Comparison of ENCODE assay signal across 8 cellular contexts in the genomic region with DNA sequence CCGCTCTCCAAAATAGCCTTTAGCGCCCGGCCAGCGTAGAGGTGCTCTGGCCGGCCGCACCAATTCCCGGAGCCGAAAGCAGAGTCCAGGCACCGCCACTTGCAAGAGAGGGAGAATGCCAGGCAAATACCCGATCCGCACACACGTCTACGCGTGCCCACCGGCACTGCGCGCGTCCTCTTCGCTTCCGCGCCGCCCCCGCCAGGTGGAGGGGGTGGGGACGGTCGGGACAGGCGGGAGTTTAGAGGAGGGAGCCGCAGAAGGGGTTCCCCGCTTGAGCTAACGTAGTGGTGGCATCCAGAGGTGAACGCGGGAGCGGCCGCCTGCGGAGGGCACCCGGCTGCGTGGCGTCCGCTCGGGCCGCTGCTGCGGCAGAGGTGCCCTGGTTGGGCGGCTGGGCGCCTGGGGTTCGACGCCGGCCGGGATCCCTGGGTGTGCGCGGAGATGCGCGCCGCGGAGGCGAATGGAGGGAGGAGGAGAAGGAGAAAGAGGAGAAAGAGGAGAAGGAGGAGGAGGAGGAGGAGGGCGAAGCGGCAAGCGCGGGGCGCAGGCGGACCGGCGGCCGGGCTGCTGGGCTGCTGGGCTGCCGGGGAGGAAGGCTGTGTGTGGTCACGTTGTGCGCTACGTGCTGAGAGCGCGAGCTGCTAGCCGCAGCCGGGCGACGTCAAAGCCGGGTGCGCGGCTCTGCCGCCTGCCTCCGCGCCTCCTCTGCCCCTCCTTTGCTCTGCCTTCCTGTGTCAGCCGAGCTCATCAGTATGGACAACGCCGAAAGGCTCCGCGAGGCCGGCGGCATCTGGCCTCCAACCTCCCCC. TPM values are rescaled to one million over a fixed set of nuclear protein-coding genes. Genes with fewer than 3 reads are reported as not detected.
DNase-seq lines count a peak whose midpoint lies in the region; ATAC-seq, FAIRE-seq and TF ChIP-seq lines count a peak whose summit lies in the region.

Gene MDGA2 (minus strand): TSS at position 117 of the 812 bp plus-strand sequence.

- H3K4me3 ChIP-seq in keratinocyte (ENCODE audit: control insufficient read depth in 2 of 3, extremely low read depth in 1 of 3, insufficient read depth in 2 of 3, low read depth in 1 of 3, low read length in 3 of 3) (no peak within 1 kb of the TSS), suprapubic skin (peak within 1 kb of the TSS; percentile 46)

- peak within 1 kb of the TSS; percentile 27 for H3K4me2 ChIP-seq in keratinocyte (ENCODE audit: control insufficient read depth, extremely low read depth, insufficient read depth, low read depth, low read length)

- peaks cover 44% of the 10 kb centered on the region for H3K27me3 ChIP-seq in keratinocyte (ENCODE audit: control insufficient read depth, extremely low read depth, insufficient read depth, low read length)
- H3K27me3 ChIP-seq in suprapubic skin, result peaks cover 58% of the 10 kb centered on the region

- no peaks in the 10 kb centered on the region for H4K20me1 ChIP-seq in keratinocyte (ENCODE audit: control insufficient read depth, extremely low read depth, insufficient read depth, low read length)

- peak; percentile 48 for ATAC-seq in HG02610 (IDR thresholded peaks at IDR 0.05; ENCODE audit: unreplicated experiment)
- ATAC-seq in activated CD8-positive, alpha-beta T cell treated with anti-CD3 and anti-CD28 coated beads for 36 hours, result peak; percentile 79
- ATAC-seq in GM18873 (IDR thresholded peaks at IDR 0.05; ENCODE audit: low FRiP score, unreplicated experiment), result no peak

- dilution Hi-C loops in keratinocyte (cut with MboI; ENCODE audit: extremely low pct_ligation_motif_present, low sequenced_read_pairs), result no loop called here

- FAIRE-seq in keratinocyte (lab: Jason Lieb, UNC), result no peak

- no peak for TF ChIP-seq CTCF in activated CD8-positive, alpha-beta T cell treated with anti-CD3 and anti-CD28 coated beads for 36 hours (IDR thresholded peaks at IDR 0.05)
- TF ChIP-seq CTCF in keratinocyte (optimal IDR thresholded peaks at IDR 0.05 in 1 of 3, IDR thresholded peaks at IDR 0.05 in 1 of 3, conservative IDR thresholded peaks at IDR 0.05 in 1 of 3; ENCODE audit: extremely low read depth in 1 of 3, insufficient read depth in 2 of 3, low read length in 3 of 3) (no peak), suprapubic skin (IDR thresholded peaks at IDR 0.05) (no peak)

- 2% methylated on average over 40 of the region's 86 CpGs for WGBS in suprapubic skin

- intact Hi-C loops in activated CD8-positive, alpha-beta T cell treated with anti-CD3 and anti-CD28 coated beads for 36 hours (cut with micrococcal nuclease), result no loop called here

- TF ChIP-seq EP300 in suprapubic skin (IDR thresholded peaks at IDR 0.05), result no peak

- no peaks in the 10 kb centered on the region for H3K9me1 ChIP-seq in keratinocyte (ENCODE audit: control insufficient read depth, extremely low read depth, insufficient read depth, low read length)

- peaks cover 40% of the 10 kb centered on the region for H3K27me3 Mint-ChIP-seq in activated CD8-positive, alpha-beta T cell treated with anti-CD3 and anti-CD28 coated beads for 36 hours

- no peak within 1 kb of the TSS for H3K9ac ChIP-seq in keratinocyte (ENCODE audit: control insufficient read depth, extremely low read depth, insufficient read depth, low read length)

- no peak for TF ChIP-seq POLR2A in suprapubic skin (IDR thresholded peaks at IDR 0.05)

- H3K27ac ChIP-seq in keratinocyte (ENCODE audit: control insufficient read depth, insufficient read depth, low read length) (no peak within 1 kb of the TSS), suprapubic skin (no peak within 1 kb of the TSS)

- POLR2A ChIA-PET in activated CD8-positive, alpha-beta T cell treated with anti-CD3 and anti-CD28 coated beads for 36 hours (lab: Charles Lee), result no interaction called here

- H3K9me3 ChIP-seq in keratinocyte (ENCODE audit: control insufficient read depth, low read depth, low read length) (no peaks in the 10 kb centered on the region), suprapubic skin (no peaks in the 10 kb centered on the region)

- no peaks in the 10 kb centered on the region for H3K9me3 Mint-ChIP-seq in activated CD8-positive, alpha-beta T cell treated with anti-CD3 and anti-CD28 coated beads for 36 hours

- no peak within 1 kb of the TSS for H3K27ac Mint-ChIP-seq in activated CD8-positive, alpha-beta T cell treated with anti-CD3 and anti-CD28 coated beads for 36 hours

- peak within 1 kb of the TSS; percentile 12 for H2AFZ ChIP-seq in keratinocyte (ENCODE audit: control insufficient read depth, low read length)

- in situ Hi-C loops in ACHN (cut with HindIII; ENCODE audit: low pct_ligation_motif_present, low pct_unique_long_range_greater_than_20kb, low sequenced_read_pairs), result no loop called here

- DNase-seq in ACHN (peak; percentile 76), keratinocyte (ENCODE audit: low read depth, low spot score) (no peak), suprapubic skin (ENCODE audit: low spot score in 2 of 2) (no peak), NK-92 (lab: John Stamatoyannopoulos, UW; ENCODE audit: unreplicated experiment) (no peak)
- DNase-seq in activated CD8-positive, alpha-beta T cell treated with anti-CD3 and anti-CD28 coated beads for 36 hours, result peak; percentile 34
- DNase-seq in stimulated activated CD4-positive, alpha-beta T cell treated with anti-CD3 and anti-CD28 coated beads, Interleukin-4, amount 100 ng/mL, for 1 hour, result no peak

- H3K79me2 ChIP-seq in keratinocyte (ENCODE audit: control insufficient read depth, insufficient read depth, low read length), result no peaks in the 10 kb centered on the region

- H3K4me1 ChIP-seq in keratinocyte (ENCODE audit: control insufficient read depth, extremely low read depth, insufficient read depth, low read length) (no peaks in the 10 kb centered on the region), suprapubic skin (peaks cover 26% of the 10 kb centered on the region)

- peak within 1 kb of the TSS; percentile 19 for H3K4me3 Mint-ChIP-seq in activated CD8-positive, alpha-beta T cell treated with anti-CD3 and anti-CD28 coated beads for 36 hours

- H3K36me3 ChIP-seq in keratinocyte (ENCODE audit: control insufficient read depth in 2 of 2, extremely low read depth in 1 of 2, insufficient read depth in 2 of 2, low read length in 2 of 2) (no peaks in the 10 kb centered on the region), suprapubic skin (no peaks in the 10 kb centered on the region)

- H3K4me1 Mint-ChIP-seq in activated CD8-positive, alpha-beta T cell treated with anti-CD3 and anti-CD28 coated beads for 36 hours (ENCODE audit: low read depth), result peaks cover 4% of the 10 kb centered on the region

- CTCF ChIA-PET in activated CD8-positive, alpha-beta T cell treated with anti-CD3 and anti-CD28 coated beads for 36 hours (lab: Charles Lee), result no interaction called here

- H3K36me3 Mint-ChIP-seq in activated CD8-positive, alpha-beta T cell treated with anti-CD3 and anti-CD28 coated beads for 36 hours (ENCODE audit: low read depth), result no peaks in the 10 kb centered on the region

RNA-seq across cellular contexts. Expression of gene MDGA2, which starts in this region (rescaled TPM):
- total RNA-seq in activated CD8-positive, alpha-beta T cell treated with anti-CD3 and anti-CD28 coated beads for 36 hours, result not detected
- polyA plus RNA-seq in keratinocyte, result not detected in 3 replicates
- polyA plus RNA-seq in keratinocyte (2011; ENCODE audit: low read depth), result not detected
- polyA plus RNA-seq in keratinocyte (2011; cell fraction: cytosol; rRNA removed), result not detected in 2 replicates
- not detected in 2 replicates for polyA plus RNA-seq in keratinocyte (2011; cell fraction: nucleus; rRNA removed)
- polyA plus RNA-seq in keratinocyte (2012; ENCODE audit: low replicate concordance), result not detected in 2 replicates
- polyA minus RNA-seq in keratinocyte, result not detected in 3 replicates
- not detected for polyA minus RNA-seq in keratinocyte (2011; cell fraction: cytosol; rRNA and poly(A)+ RNA removed)
- polyA minus RNA-seq in keratinocyte (2011; cell fraction: nucleus; rRNA and poly(A)+ RNA removed), result not detected in 2 replicates
- total RNA-seq in suprapubic skin, result 1 to 10 TPM in 1 of 4 donors, under 1 TPM in 2, not detected in 1; 0.16 to 1.5 (median 0.99) TPM

Comparison
In these comparisons a context has a peak if more than half of its experiments do, and no peak if none do; other contexts are left out.
1. Peak in DNase-seq and ATAC-seq in activated CD8-positive, alpha-beta T cell treated with anti-CD3 and anti-CD28 coated beads for 36 hours; RNA of the gene not detected or under 1 TPM.